8 cellular contexts compared by ENCODE assay signal in the genomic region with DNA sequence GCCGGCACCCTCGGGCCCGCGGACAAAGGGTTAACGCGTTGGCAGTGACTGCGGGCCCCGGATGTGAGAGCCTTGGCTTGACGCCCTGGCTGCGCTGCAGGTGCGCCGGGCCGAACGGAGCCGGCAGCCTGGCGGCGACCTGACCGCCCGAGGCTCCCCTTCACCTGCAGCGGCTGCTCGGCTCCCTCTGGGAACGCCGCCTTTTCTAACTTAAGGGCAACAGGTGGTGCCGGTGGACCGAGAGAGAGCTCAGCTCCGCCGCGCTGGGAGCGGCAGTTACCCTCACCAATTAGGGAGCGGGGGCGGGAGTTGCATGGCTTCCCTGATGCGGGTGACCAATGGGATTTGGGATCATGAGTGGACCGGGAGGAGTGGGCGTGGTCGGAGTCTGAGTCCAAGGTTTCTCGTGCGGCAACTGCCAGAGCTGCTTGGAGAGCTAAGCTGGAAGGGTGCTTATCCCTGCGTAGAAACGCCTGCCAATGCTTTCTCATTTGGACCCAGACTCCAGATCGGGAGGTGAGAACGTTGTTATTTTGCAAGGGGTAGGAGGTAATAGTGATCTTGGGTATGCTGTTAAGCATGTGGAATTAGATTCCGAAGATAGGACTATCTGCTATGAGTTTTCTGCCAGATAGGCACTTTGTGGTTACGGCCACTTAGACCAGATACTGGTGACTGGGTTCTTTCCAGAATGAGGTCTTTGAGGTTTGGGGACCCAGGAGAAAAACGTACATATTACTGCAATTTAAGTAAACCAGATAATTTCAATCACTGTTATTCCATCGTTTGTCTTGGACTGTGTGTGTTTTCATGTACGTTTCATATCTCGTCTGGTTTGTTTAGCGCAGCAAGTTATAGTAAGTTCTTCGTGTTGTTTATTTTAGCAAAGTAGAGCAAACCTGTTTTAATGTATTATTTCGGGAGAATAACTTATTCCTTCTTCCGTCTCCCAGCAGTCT. TPM values are rescaled to one million over a fixed set of nuclear protein-coding genes. Genes with fewer than 3 reads are reported as not detected.
DNase-seq lines count a peak whose midpoint lies in the region; ATAC-seq and TF ChIP-seq lines count a peak whose summit lies in the region.

TSS of gene ARL4A (plus strand) at position 421 of the 959 bp plus-strand sequence. CDS start 622 bp downstream, outside the sequence.

- peak within 1 kb of the TSS; percentile 85 for H3K4me3 ChIP-seq in BE2C (ENCODE audit: low read depth, low read length)

- no peaks in the 10 kb centered on the region for H3K36me3 ChIP-seq in BE2C

- no peak for TF ChIP-seq CTCF in BE2C (IDR thresholded peaks at IDR 0.05; ENCODE audit: low read depth, low read length)

- H3K27me3 ChIP-seq in BE2C = no peaks in the 10 kb centered on the region

- DNase-seq in BE2C = peak; percentile 98
- DNase-seq in NCI-H526 treated with DMSO at 0.1 percent for 48 hours (lab: John Stamatoyannopoulos, UW) = peak; percentile 97
- DNase-seq in activated CD4-positive, alpha-beta T cell treated with anti-CD3 and anti-CD28 coated beads, Interleukin-2, amount 50 U/mL, for 4 hours = peak; percentile 82 to 84
- DNase-seq in dermis blood vessel endothelial cell = peak; percentile 100
- peak; percentile 99 for DNase-seq in left lobe of liver (ENCODE audit: low spot score)
- DNase-seq in stimulated activated CD4-positive, alpha-beta T cell treated with anti-CD3 and anti-CD28 coated beads, Interleukin-2, amount 100 ng/mL, for 24 hours = peak; percentile 92 to 93

- no peaks in the 10 kb centered on the region for H3K4me1 ChIP-seq in BE2C

- ATAC-seq in GM19328 (IDR thresholded peaks at IDR 0.05; ENCODE audit: unreplicated experiment) (peak; percentile 78), HG03469 (IDR thresholded peaks at IDR 0.05; ENCODE audit: unreplicated experiment) (peak; percentile 64), left lobe of liver (peak; percentile 89)

- H3K9me3 ChIP-seq in BE2C = no peaks in the 10 kb centered on the region

RNA-seq across cellular contexts. Expression of gene ARL4A, which starts in this region (rescaled TPM):
- 5.4 TPM for polyA plus RNA-seq in BE2C (2012; ENCODE audit: insufficient read depth, insufficient read length, low read depth)
- total RNA-seq in dermis blood vessel endothelial cell (291 and 334 TPM in 2 replicates), left lobe of liver (5.8 TPM)

Comparison
In these comparisons a context has a peak if more than half of its experiments do, and no peak if none do; other contexts are left out.
1. Peak in every context shown above with its lines: DNase-seq, ATAC-seq and H3K4me3 ChIP-seq.
2. RNA of gene ARL4A (total RNA-seq): 291 to 334 TPM in dermis blood vessel endothelial cell; 5.8 TPM in left lobe of liver (single experiment); every median in the first group is over 10 times any median in the second.